1 cellular context compared by ENCODE assay signal in the genomic region with DNA sequence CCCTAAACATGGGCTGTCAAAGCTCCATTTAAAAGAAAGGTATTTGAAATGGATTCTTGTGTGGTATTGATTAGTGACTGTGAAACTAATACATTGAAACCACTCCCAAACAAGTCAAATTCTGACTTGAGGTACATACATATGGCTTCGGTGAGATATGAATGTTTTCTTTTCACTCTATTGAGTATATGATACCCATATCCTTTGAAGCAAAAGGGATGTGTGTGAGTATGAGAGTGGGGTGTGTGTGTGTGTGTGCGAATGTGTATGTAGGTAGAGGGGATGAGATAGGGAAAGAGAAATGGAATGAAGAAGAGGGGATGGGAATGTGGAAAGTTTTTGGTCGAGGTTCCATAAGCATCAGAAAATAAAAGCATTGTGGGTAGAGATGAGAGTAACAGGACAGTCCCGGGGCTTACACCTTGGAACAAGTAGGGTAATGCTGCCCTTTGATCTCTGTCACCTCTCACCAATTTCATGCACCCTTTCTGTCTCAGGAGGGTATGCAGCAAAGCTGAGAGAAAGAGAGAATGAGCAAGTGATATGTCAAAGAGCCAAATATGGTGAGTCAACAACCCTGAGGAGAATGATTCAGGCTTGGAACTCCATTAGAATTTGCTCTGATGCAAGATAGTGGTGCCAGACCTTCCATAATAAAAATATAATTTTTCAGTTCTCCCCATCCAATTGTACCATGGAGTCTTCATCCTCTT.
TF ChIP-seq lines count a peak whose summit lies in the region.

No MANE protein-coding gene starts in this region.

TF ChIP-seq in GM23338, 12 proteins besides CTCF, POLR2A, EP300 and RAD21:
- TF ChIP-seq JUNB (IDR thresholded peaks at IDR 0.05; ENCODE audit: unreplicated experiment), result no peak
- TF ChIP-seq CREB1 (CRISPR knock-in tag; IDR thresholded peaks at IDR 0.05; ENCODE audit: low read depth), result no peak
- TF ChIP-seq POLR2AphosphoS5 (IDR thresholded peaks at IDR 0.05; ENCODE audit: low read depth), result no peak
- TF ChIP-seq, protein P1, sequence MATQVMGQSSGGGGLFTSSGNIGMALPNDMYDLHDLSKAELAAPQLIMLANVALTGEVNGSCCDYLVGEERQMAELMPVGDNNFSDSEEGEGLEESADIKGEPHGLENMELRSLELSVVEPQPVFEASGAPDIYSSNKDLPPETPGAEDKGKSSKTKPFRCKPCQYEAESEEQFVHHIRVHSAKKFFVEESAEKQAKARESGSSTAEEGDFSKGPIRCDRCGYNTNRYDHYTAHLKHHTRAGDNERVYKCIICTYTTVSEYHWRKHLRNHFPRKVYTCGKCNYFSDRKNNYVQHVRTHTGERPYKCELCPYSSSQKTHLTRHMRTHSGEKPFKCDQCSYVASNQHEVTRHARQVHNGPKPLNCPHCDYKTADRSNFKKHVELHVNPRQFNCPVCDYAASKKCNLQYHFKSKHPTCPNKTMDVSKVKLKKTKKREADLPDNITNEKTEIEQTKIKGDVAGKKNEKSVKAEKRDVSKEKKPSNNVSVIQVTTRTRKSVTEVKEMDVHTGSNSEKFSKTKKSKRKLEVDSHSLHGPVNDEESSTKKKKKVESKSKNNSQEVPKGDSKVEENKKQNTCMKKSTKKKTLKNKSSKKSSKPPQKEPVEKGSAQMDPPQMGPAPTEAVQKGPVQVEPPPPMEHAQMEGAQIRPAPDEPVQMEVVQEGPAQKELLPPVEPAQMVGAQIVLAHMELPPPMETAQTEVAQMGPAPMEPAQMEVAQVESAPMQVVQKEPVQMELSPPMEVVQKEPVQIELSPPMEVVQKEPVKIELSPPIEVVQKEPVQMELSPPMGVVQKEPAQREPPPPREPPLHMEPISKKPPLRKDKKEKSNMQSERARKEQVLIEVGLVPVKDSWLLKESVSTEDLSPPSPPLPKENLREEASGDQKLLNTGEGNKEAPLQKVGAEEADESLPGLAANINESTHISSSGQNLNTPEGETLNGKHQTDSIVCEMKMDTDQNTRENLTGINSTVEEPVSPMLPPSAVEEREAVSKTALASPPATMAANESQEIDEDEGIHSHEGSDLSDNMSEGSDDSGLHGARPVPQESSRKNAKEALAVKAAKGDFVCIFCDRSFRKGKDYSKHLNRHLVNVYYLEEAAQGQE (IDR thresholded peaks at IDR 0.05; ENCODE audit: unreplicated experiment), result no peak
- TF ChIP-seq ZNF331 (CRISPR knock-in tag; IDR thresholded peaks at IDR 0.05; ENCODE audit: low read depth), result no peak
- no peak for TF ChIP-seq STAT1 (IDR thresholded peaks at IDR 0.05; ENCODE audit: unreplicated experiment)
- no peak for TF ChIP-seq EZH2phosphoT487 (IDR thresholded peaks at IDR 0.05; ENCODE audit: unreplicated experiment)
- TF ChIP-seq, protein P2, sequence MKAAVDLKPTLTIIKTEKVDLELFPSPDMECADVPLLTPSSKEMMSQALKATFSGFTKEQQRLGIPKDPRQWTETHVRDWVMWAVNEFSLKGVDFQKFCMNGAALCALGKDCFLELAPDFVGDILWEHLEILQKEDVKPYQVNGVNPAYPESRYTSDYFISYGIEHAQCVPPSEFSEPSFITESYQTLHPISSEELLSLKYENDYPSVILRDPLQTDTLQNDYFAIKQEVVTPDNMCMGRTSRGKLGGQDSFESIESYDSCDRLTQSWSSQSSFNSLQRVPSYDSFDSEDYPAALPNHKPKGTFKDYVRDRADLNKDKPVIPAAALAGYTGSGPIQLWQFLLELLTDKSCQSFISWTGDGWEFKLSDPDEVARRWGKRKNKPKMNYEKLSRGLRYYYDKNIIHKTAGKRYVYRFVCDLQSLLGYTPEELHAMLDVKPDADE (IDR thresholded peaks at IDR 0.05), result no peak
